ENCODE assay signal across 13 cellular contexts in the genomic region with DNA sequence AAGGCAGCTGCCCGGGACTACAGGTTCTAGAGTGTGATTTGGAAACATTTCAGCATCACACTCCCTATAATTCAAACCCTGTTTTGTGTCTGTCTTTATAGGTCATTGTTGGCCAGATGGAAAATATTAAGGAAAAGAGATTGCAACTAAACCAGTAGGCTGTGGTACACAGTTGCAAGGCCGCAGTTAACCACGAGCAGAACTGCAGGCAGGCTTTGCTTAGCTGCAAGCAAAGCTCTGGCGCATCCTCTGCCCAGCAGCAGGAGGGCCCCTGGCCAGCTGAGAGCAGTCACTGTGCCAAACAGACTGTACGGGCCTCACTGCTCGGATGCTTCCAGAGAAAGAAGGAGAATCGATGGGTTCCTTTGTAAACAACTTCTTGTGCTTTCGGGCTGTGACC.
DNase-seq lines count a peak whose midpoint lies in the region; TF ChIP-seq lines count a peak whose summit lies in the region.
"Had no signal": no experiment of that assay in that cellular context is flagged by ENCODE, and none has a peak within 500 bp of the region (broad histone marks: within the 10 kb centered on the region; RNA-seq: fewer than 3 reads in every experiment).

No MANE protein-coding gene starts in this region.

- H3K27ac ChIP-seq in testis, result no peak overlapping the region
- H3K27ac ChIP-seq: tibial nerve had no signal

- no peaks in the 10 kb centered on the region for H3K36me3 ChIP-seq in testis (ENCODE audit: low read depth, missing control alignments)

- WGBS in testis, 2 donors, result 45 to 65% methylated on average over 8 of the region's 8 CpGs

- no peaks in the 10 kb centered on the region for H3K9me3 ChIP-seq in testis

- intact Hi-C loops in testis (cut with DNase I; ENCODE audit: low total_unique reads), result no loop called here

- no peaks in the 10 kb centered on the region for H3K27me3 ChIP-seq in testis
- H3K27me3 ChIP-seq: tibial nerve had no signal

- no peak for TF ChIP-seq CTCF in testis (IDR thresholded peaks at IDR 0.05)

- H3K4me3 ChIP-seq in testis, result no peak overlapping the region
- H3K4me3 ChIP-seq: smooth muscle cell, tibial nerve had no signal

- peaks cover 5% of the 10 kb centered on the region for H3K4me1 ChIP-seq in testis
- H3K4me1 ChIP-seq: tibial nerve had no signal

- peak; percentile 33 for DNase-seq in NCI-H2227 (lab: John Stamatoyannopoulos, UW; ENCODE audit: unreplicated experiment)
- DNase-seq in NCI-H2227 treated with DMSO at 0.1 percent for 48 hours (lab: John Stamatoyannopoulos, UW), result no peak
- peak; percentile 71 for DNase-seq in cerebellar cortex (ENCODE audit: low spot score)
- DNase-seq in iPS-NIHi11 (ENCODE audit: low spot score), result peak; percentile 37
- DNase-seq in testis, result peak; percentile 48
- DNase-seq in stimulated activated naive CD4-positive, alpha-beta T cell (lab: John Stamatoyannopoulos, UW), result no peak
- DNase-seq in EL, result no peak
- no peak for DNase-seq in NCI-H1417 (lab: John Stamatoyannopoulos, UW)
- DNase-seq: 8988T; naive thymus-derived CD4-positive, alpha-beta T cell; PC-3 had no signal

- TF ChIP-seq POLR2A in testis (IDR thresholded peaks at IDR 0.05), result no peak

Comparison
In these comparisons a context has a peak if more than half of its experiments do, and no peak if none do; other contexts are left out.
1. DNase-seq: peak in NCI-H2227 (single experiment), cerebellar cortex (single experiment), iPS-NIHi11 (single experiment) and testis (single experiment); none in NCI-H2227 treated with DMSO at 0.1 percent for 48 hours (single experiment), stimulated activated naive CD4-positive, alpha-beta T cell (0 of 6), EL (single experiment) and NCI-H1417 (0 of 3).